In the genomic region with DNA sequence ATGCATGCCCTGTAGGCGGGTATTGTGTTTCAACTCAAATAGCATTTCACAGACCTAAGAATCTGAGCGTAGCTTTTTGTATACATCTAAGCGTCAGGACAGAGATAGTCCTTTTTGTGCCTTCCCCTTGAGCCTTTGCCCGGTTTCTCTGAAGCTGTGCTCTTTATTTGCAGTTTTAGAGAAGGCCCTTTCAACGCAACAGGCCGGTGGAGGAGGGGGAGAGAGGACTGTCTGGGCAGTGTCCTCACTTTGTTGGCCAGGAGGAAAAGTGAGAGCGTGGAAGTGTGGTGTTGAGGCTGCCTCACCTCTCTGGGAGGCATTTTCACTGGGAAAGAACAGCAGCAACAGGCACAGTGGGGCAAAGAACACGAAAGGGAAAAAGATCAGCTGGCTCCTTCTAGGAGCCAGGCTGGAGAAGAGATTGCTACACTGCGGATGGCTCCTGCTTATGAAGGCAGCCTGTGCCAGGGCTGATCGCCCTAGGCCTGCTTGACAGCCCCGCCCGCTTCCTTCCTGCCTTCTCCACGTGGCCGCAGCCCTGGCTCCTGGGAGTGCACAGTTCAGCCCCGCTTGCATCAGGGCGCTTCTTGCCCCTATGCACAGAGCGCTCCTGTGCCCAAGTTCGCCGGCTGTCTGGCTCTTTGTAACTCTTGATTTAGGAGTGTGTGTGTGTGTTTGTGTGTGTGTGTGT, we compare ENCODE assay signal across 8 cellular contexts.
A peak's percentile ranks its signal among the peaks of the same experiment; 100 is the strongest.
DNase-seq lines count a peak whose midpoint lies in the region; ATAC-seq and TF ChIP-seq lines count a peak whose summit lies in the region.

No MANE protein-coding gene starts in this region.

- peak; percentile 17 for TF ChIP-seq CTCF in endodermal cell (conservative IDR thresholded peaks at IDR 0.05)
- no peak for TF ChIP-seq CTCF in mucosa of descending colon (IDR thresholded peaks at IDR 0.05)
- no peak for TF ChIP-seq CTCF in GM13977 (IDR thresholded peaks at IDR 0.05; ENCODE audit: extremely low read depth, insufficient read depth, missing control alignments)

- peaks cover 46% of the 10 kb centered on the region for H3K27me3 Mint-ChIP-seq in endodermal cell (ENCODE audit: insufficient read depth)

- H3K36me3 ChIP-seq in HUES64 (ENCODE audit: insufficient read depth, low read length) (no peaks in the 10 kb centered on the region), endodermal cell (ENCODE audit: control insufficient read depth, insufficient read depth, low read length) (no peaks in the 10 kb centered on the region), mucosa of descending colon (ENCODE audit: low read depth) (no peaks in the 10 kb centered on the region)

- H3K4me1 ChIP-seq in HUES64 (ENCODE audit: insufficient read depth, low read length) (peaks cover 48% of the 10 kb centered on the region), endodermal cell (ENCODE audit: control insufficient read depth, insufficient read depth, low read length) (no peaks in the 10 kb centered on the region), mucosa of descending colon (ENCODE audit: low read depth) (no peaks in the 10 kb centered on the region)

- H3K9me3 Mint-ChIP-seq in endodermal cell: no peaks in the 10 kb centered on the region

- peaks cover 40% of the 10 kb centered on the region for H3K27me3 ChIP-seq in HUES64 (ENCODE audit: insufficient read depth, low read length)
- peaks cover 11% of the 10 kb centered on the region for H3K27me3 ChIP-seq in endodermal cell (ENCODE audit: control insufficient read depth, insufficient read depth, low read length, poor library complexity, severe bottlenecking)

- H3K4me3 ChIP-seq in HUES64 (ENCODE audit: low read length) (peak overlapping the region; percentile 52), endodermal cell (ENCODE audit: low read length) (no peak overlapping the region), mucosa of descending colon (no peak overlapping the region)

- H3K9ac ChIP-seq in HUES64 (ENCODE audit: low read depth, low read length) (peak overlapping the region; percentile 29; the same call in 1 of the 2 replicates), endodermal cell (ENCODE audit: extremely low read depth, low read length, poor library complexity, severe bottlenecking) (no peak overlapping the region)

- H3K27ac ChIP-seq in HUES64 (ENCODE audit: low read depth, low read length): no peak overlapping the region
- H3K27ac ChIP-seq in endodermal cell (ENCODE audit: low read depth, low read length): peak overlapping the region; percentile 54

- no peaks in the 10 kb centered on the region for H3K36me3 Mint-ChIP-seq in endodermal cell (ENCODE audit: low read depth)

- in situ Hi-C loops in GM13977 (cut with MboI; ENCODE audit: low pct_unique_long_range_greater_than_20kb, low sequenced_read_pairs, unreplicated experiment): no loop called here

- intact Hi-C loops in mucosa of descending colon (cut with DNase I, micrococcal nuclease): no loop called here

- WGBS in HUES64: 39% methylated on average over 19 of the region's 19 CpGs
- 38 to 58% methylated on average over 8 to 19 of the region's 19 CpGs for WGBS in endodermal cell (ENCODE audit: insufficient coverage in 1 of 2, insufficient read length in 1 of 2), 2 experiments

- no peak overlapping the region for H3K27ac Mint-ChIP-seq in endodermal cell

- DNase-seq in AML-193 (lab: John Stamatoyannopoulos, UW): peak; percentile 79 to 86
- peak; percentile 85 for DNase-seq in endodermal cell
- peak in 1 of 3 donors; percentile 3 for DNase-seq in mucosa of descending colon
- no peak for DNase-seq in GM13977 (ENCODE audit: low spot score)
- DNase-seq in NCI-H1105 (lab: John Stamatoyannopoulos, UW): no peak
- no peak for DNase-seq in NK-92 treated with Interleukin-12 subunit alpha and Interleukin-12 subunit beta, amount 100 ng/mL, for 24 hours (lab: John Stamatoyannopoulos, UW)

- peak; percentile 21 for ATAC-seq in mucosa of descending colon
- ATAC-seq in HG03460 (IDR thresholded peaks at IDR 0.05; ENCODE audit: unreplicated experiment): no peak

- H3K9me3 ChIP-seq in HUES64 (ENCODE audit: insufficient read depth, low read depth, low read length): no peaks in the 10 kb centered on the region
- H3K9me3 ChIP-seq in endodermal cell (ENCODE audit: control insufficient read depth, low read length): no peaks in the 10 kb centered on the region
- no peaks in the 10 kb centered on the region for H3K9me3 ChIP-seq in mucosa of descending colon

- H3K4me1 Mint-ChIP-seq in endodermal cell: peaks cover 7% of the 10 kb centered on the region

- peak overlapping the region; percentile 59 for H3K4me3 Mint-ChIP-seq in endodermal cell

Comparison
In these comparisons a context has a peak if more than half of its experiments do, and no peak if none do; other contexts are left out.
1. DNase-seq: peak in AML-193 (2 of 2) and endodermal cell (single experiment); none in GM13977 (single experiment), NCI-H1105 (single experiment) and NK-92 treated with Interleukin-12 subunit alpha and Interleukin-12 subunit beta, amount 100 ng/mL, for 24 hours (single experiment).